8 cellular contexts compared by ENCODE assay signal in genomic region chr12:79407671-79408622, GRCh38.
A peak's percentile ranks its signal among the peaks of the same experiment; 100 is the strongest.
DNase-seq lines count a peak whose midpoint lies in the region; ATAC-seq and TF ChIP-seq lines count a peak whose summit lies in the region.

No MANE protein-coding gene starts in this region.

- no peak overlapping the region for H3K9ac ChIP-seq in fibroblast of lung (ENCODE audit: insufficient read depth, low read length)

- no peaks in the 10 kb centered on the region for H3K36me3 ChIP-seq in fibroblast of lung (ENCODE audit: control insufficient read depth, insufficient read depth, low read length)

- peaks cover 5% of the 10 kb centered on the region for H3K4me1 ChIP-seq in fibroblast of lung (ENCODE audit: control insufficient read depth, extremely low read depth, insufficient read depth, low read length)

- TF ChIP-seq CTCF in fibroblast of lung (conservative IDR thresholded peaks at IDR 0.05 in 1 of 2, IDR thresholded peaks at IDR 0.05 in 1 of 2; ENCODE audit: low read depth in 1 of 2, low read length in 2 of 2) (peak; percentile 85 to 89), omental fat pad (IDR thresholded peaks at IDR 0.05) (no peak)

- peak overlapping the region; percentile 55 for H2AFZ ChIP-seq in fibroblast of lung (ENCODE audit: low read length)

- DNase-seq in GM03348 (ENCODE audit: low spot score), result peak; percentile 71
- peak; percentile 64 for DNase-seq in RPMI8226
- DNase-seq in fibroblast of lung (ENCODE audit: low read depth in 2 of 2), result peak; percentile 85 to 87
- DNase-seq in omental fat pad (ENCODE audit: low spot score), result no peak
- DNase-seq in NK-92 treated with Interleukin-12 subunit alpha and Interleukin-12 subunit beta, amount 100 ng/mL, for 24 hours (lab: John Stamatoyannopoulos, UW), result no peak
- DNase-seq in DMS79 treated with DMSO at 0.1 percent for 48 hours (lab: John Stamatoyannopoulos, UW), result no peak

- H3K79me2 ChIP-seq in fibroblast of lung (ENCODE audit: control insufficient read depth, insufficient read depth, low read length), result no peaks in the 10 kb centered on the region

- no peak overlapping the region for H3K4me2 ChIP-seq in fibroblast of lung (ENCODE audit: extremely low read depth, insufficient read depth, low read length)

- ATAC-seq in GM21381 (IDR thresholded peaks at IDR 0.05; ENCODE audit: unreplicated experiment) (peak; percentile 86), HG03571 (IDR thresholded peaks at IDR 0.05; ENCODE audit: unreplicated experiment) (peak; percentile 73), omental fat pad (ENCODE audit: low FRiP score) (peak; percentile 68)

- H3K4me3 ChIP-seq in fibroblast of lung (replicated peaks in 1 of 4; ENCODE audit: control extremely low read depth in 1 of 4, insufficient read depth in 1 of 4, low read depth in 3 of 4, low read length in 4 of 4), result no peak overlapping the region

- no peaks in the 10 kb centered on the region for H3K9me3 ChIP-seq in fibroblast of lung (ENCODE audit: control insufficient read depth, insufficient read depth, low read depth, low read length)

- no peaks in the 10 kb centered on the region for H3K27me3 ChIP-seq in fibroblast of lung (ENCODE audit: control insufficient read depth, insufficient read depth, low read length)

- no peaks in the 10 kb centered on the region for H4K20me1 ChIP-seq in fibroblast of lung (ENCODE audit: control insufficient read depth, extremely low read depth, insufficient read depth, low read length)

- no peak overlapping the region for H3K27ac ChIP-seq in fibroblast of lung (ENCODE audit: insufficient read depth, low read length)

Comparison
In these comparisons a context has a peak if more than half of its experiments do, and no peak if none do; other contexts are left out.
1. DNase-seq: peak in GM03348 (single experiment), RPMI8226 (single experiment) and fibroblast of lung (2 of 2); none in omental fat pad (single experiment), NK-92 treated with Interleukin-12 subunit alpha and Interleukin-12 subunit beta, amount 100 ng/mL, for 24 hours (single experiment) and DMS79 treated with DMSO at 0.1 percent for 48 hours (single experiment).
2. CTCF ChIP-seq: peak in fibroblast of lung (2 of 2); none in omental fat pad (0 of 3).
3. Peak in every context shown above with its lines, with median percentiles within 50 percentile points of each other: ATAC-seq.